In the genomic region with DNA sequence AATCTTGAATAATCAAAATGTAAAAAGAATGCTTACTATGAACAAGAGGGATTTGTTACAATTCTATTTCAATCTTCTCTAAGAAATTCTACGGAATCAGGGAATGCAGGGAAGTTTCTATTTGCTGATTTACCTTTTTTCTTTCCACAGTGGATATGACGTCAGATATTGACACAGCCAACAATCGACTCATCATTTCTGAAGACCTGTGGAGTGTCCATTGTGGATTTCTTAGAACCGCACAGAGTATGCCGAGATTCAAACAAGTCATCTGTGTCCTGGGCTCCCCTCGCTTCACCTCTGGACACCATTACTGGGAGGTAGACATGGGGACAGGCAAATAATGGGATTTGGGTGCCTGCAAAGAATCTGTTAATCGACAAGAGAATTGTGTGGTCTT, we compare ENCODE assay signal across 21 cellular contexts. TPM values are rescaled to one million over a fixed set of nuclear protein-coding genes. Genes with fewer than 3 reads are reported as not detected.
DNase-seq lines count a peak whose midpoint lies in the region; ATAC-seq, FAIRE-seq and TF ChIP-seq lines count a peak whose summit lies in the region.
"Had no signal": no experiment of that assay in that cellular context is flagged by ENCODE, and none has a peak within 500 bp of the region (broad histone marks: within the 10 kb centered on the region; RNA-seq: fewer than 3 reads in every experiment).

No MANE protein-coding gene starts in this region.

- no peak for FAIRE-seq in HepG2 (lab: Jason Lieb, UNC)
- FAIRE-seq: A204.1, G401.6, GM12891, GM18507, HTR-8/SVneo had no signal

- H3K4me3 ChIP-seq in HepG2 (replicated peaks in 1 of 3; ENCODE audit: insufficient read depth in 1 of 3, low read depth in 2 of 3, low read length in 3 of 3) = no peak overlapping the region
- H3K4me3 ChIP-seq in right lobe of liver = no peak overlapping the region
- H3K4me3 ChIP-seq: GM23338 had no signal

- no peak for ATAC-seq in HepG2
- ATAC-seq in right lobe of liver = no peak
- no peak for ATAC-seq in left lobe of liver
- ATAC-seq: GM23338, HCT116 had no signal

- H3K27ac ChIP-seq in HepG2 (ENCODE audit: extremely low read length, insufficient read depth, low read length) (no peak overlapping the region), right lobe of liver (no peak overlapping the region)
- H3K27ac ChIP-seq: C4-2B had no signal

- POLR2A ChIA-PET in HepG2 (lab: Yijun Ruan, JAX) = no interaction called here
- POLR2A ChIA-PET in activated CD4-positive, alpha-beta T cell treated with anti-CD3 and anti-CD28 coated beads, Interleukin-2, amount 10 ng/mL, durations not matched to agents 7 days and 5 days (lab: Charles Lee) = no interaction called here

- H3K4me1 ChIP-seq in HepG2 (ENCODE audit: insufficient read depth, low read length) = no peaks in the 10 kb centered on the region
- no peaks in the 10 kb centered on the region for H3K4me1 ChIP-seq in right lobe of liver

- DNase-seq in HepG2 (ENCODE audit: low spot score) (no peak), right lobe of liver (no peak), NCI-H82 treated with DMSO at 0.1 percent for 48 hours (lab: John Stamatoyannopoulos, UW; ENCODE audit: unreplicated experiment) (peak; percentile 16), left lobe of liver (ENCODE audit: low spot score) (peak; percentile 6), 8988T (no peak), D341Med (ENCODE audit: low spot score) (no peak)
- DNase-seq in activated CD4-positive, alpha-beta T cell treated with anti-CD3 and anti-CD28 coated beads, Interleukin-2, amount 10 ng/mL, durations not matched to agents 7 days and 5 days = no peak
- DNase-seq: AML-193; CD4-positive, alpha-beta T cell; H7; KG1 had no signal

- no peaks in the 10 kb centered on the region for H3K36me3 Mint-ChIP-seq in activated CD4-positive, alpha-beta T cell treated with anti-CD3 and anti-CD28 coated beads, Interleukin-2, amount 10 ng/mL, durations not matched to agents 7 days and 5 days (ENCODE audit: low read depth)
- H3K36me3 Mint-ChIP-seq: IgD-negative memory B cell had no signal

- H3K27me3 Mint-ChIP-seq in activated CD4-positive, alpha-beta T cell treated with anti-CD3 and anti-CD28 coated beads, Interleukin-2, amount 10 ng/mL, durations not matched to agents 7 days and 5 days = peaks cover 40% of the 10 kb centered on the region

- H3K4me1 Mint-ChIP-seq in activated CD4-positive, alpha-beta T cell treated with anti-CD3 and anti-CD28 coated beads, Interleukin-2, amount 10 ng/mL, durations not matched to agents 7 days and 5 days = no peaks in the 10 kb centered on the region
- H3K4me1 Mint-ChIP-seq: IgD-negative memory B cell had no signal

- H3K9me3 ChIP-seq in HepG2 (ENCODE audit: low read length) (no peaks in the 10 kb centered on the region), right lobe of liver (no peaks in the 10 kb centered on the region)

- in situ Hi-C loops in HepG2 (cut with HindIII; ENCODE audit: extremely low pct_ligation_motif_present, low pct_unique_long_range_greater_than_20kb) = no loop called here

- intact Hi-C loops in HepG2 (cut with micrococcal nuclease; ENCODE audit: unreplicated experiment) (no loop called here), right lobe of liver (cut with DNase I) (no loop called here)

- H3K36me3 ChIP-seq in HepG2 (replicated peaks in 1 of 2; ENCODE audit: control insufficient read depth in 1 of 2, insufficient read depth in 2 of 2, low read length in 2 of 2) (no peaks in the 10 kb centered on the region), right lobe of liver (no peaks in the 10 kb centered on the region)

- TF ChIP-seq EP300 in HepG2 (IDR thresholded peaks at IDR 0.05; ENCODE audit: low read depth in 2 of 2, low read length in 2 of 2) (no peak), HepG2 (CRISPR knock-in tag; IDR thresholded peaks at IDR 0.05; ENCODE audit: borderline replicate concordance) (no peak)

- no peak overlapping the region for H3K4me3 Mint-ChIP-seq in activated CD4-positive, alpha-beta T cell treated with anti-CD3 and anti-CD28 coated beads, Interleukin-2, amount 10 ng/mL, durations not matched to agents 7 days and 5 days
- H3K4me3 Mint-ChIP-seq: CD4-positive, alpha-beta T cell; GM23338; IgD-negative memory B cell had no signal

- H3K9me3 Mint-ChIP-seq in activated CD4-positive, alpha-beta T cell treated with anti-CD3 and anti-CD28 coated beads, Interleukin-2, amount 10 ng/mL, durations not matched to agents 7 days and 5 days = no peaks in the 10 kb centered on the region
- H3K9me3 Mint-ChIP-seq: CD4-positive, alpha-beta T cell; GM23338; IgD-negative memory B cell had no signal

- no TSS peak for BruUV-seq in HepG2 (replicated peaks; lab: Mats Ljungman, UMichigan)

- no peaks in the 10 kb centered on the region for H3K79me2 ChIP-seq in HepG2 (ENCODE audit: insufficient read depth, low read length)

- no peak overlapping the region for H3K4me2 ChIP-seq in HepG2 (ENCODE audit: low read depth, low read length)
- H3K4me2 ChIP-seq: GM23338 had no signal

- WGBS in HepG2 (ENCODE audit: low lambda C conversion rate) = 3% methylated on average over 7 of the region's 7 CpGs
- 58% methylated on average over 7 of the region's 7 CpGs for WGBS in right lobe of liver (ENCODE audit: insufficient coverage, low coverage, low lambda C conversion rate, missing lambda C conversion rate)

- H3K27me3 ChIP-seq in HepG2 (ENCODE audit: control insufficient read depth in 1 of 2, insufficient read depth in 2 of 2, low read length in 2 of 2) (peaks cover 0 to 30% of the 10 kb centered on the region in 2 experiments; a peak in 4 of 5 replicates), right lobe of liver (no peaks in the 10 kb centered on the region)

- H3K9ac ChIP-seq in HepG2 (ENCODE audit: insufficient read depth, low read depth, low read length) = no peak overlapping the region

- no peak for TF ChIP-seq RAD21 in HepG2 (CRISPR knock-in tag; IDR thresholded peaks at IDR 0.05)

- no peaks in the 10 kb centered on the region for H4K20me1 ChIP-seq in HepG2 (ENCODE audit: insufficient read depth, low read length)

- no peak for TF ChIP-seq CTCF in HepG2 (CRISPR knock-in tag; IDR thresholded peaks at IDR 0.05)
- TF ChIP-seq CTCF in right lobe of liver (IDR thresholded peaks at IDR 0.05) = no peak

- TF ChIP-seq POLR2A in HepG2 (IDR thresholded peaks at IDR 0.05; ENCODE audit: insufficient read depth in 1 of 2, low read depth in 2 of 2, low read length in 2 of 2) = no peak
- TF ChIP-seq POLR2A in right lobe of liver (IDR thresholded peaks at IDR 0.05) = no peak

- H3K27ac Mint-ChIP-seq in activated CD4-positive, alpha-beta T cell treated with anti-CD3 and anti-CD28 coated beads, Interleukin-2, amount 10 ng/mL, durations not matched to agents 7 days and 5 days = no peak overlapping the region
- H3K27ac Mint-ChIP-seq: CD4-positive, alpha-beta T cell; GM23338; IgD-negative memory B cell had no signal

- H2AFZ ChIP-seq in HepG2 (ENCODE audit: low read length) = no peak overlapping the region
- H2AFZ ChIP-seq: GM23338 had no signal

- CTCF ChIA-PET in HepG2 (lab: Yijun Ruan, JAX; ENCODE audit: low intra/inter-chr PET ratio, low total read pairs) = no interaction called here
- CTCF ChIA-PET in activated CD4-positive, alpha-beta T cell treated with anti-CD3 and anti-CD28 coated beads, Interleukin-2, amount 10 ng/mL, durations not matched to agents 7 days and 5 days (lab: Charles Lee) = no interaction called here

RNA-seq across cellular contexts. Expression of a gene that starts 4.1 kb away (rescaled TPM):
- total RNA-seq in HepG2 (2016; rRNA removed; fragmentation: Illumina TruSeq; extraction: Trizol) (not detected in 2 replicates), right lobe of liver (under 1 TPM in 2 of 6 experiments, not detected in 4; 0.35 to 0.37 TPM), left lobe of liver (0.45 TPM)
- not detected in 2 replicates for total RNA-seq in HepG2 (2016; cell fraction: cytosol; rRNA removed; fragmentation: Illumina TruSeq; extraction: Trizol; ENCODE audit: low read depth)
- total RNA-seq in HepG2 (2016; cell fraction: insoluble cytoplasmic fraction; rRNA removed; fragmentation: Illumina TruSeq; extraction: Trizol) = not detected in 2 replicates
- not detected in 2 replicates for total RNA-seq in HepG2 (2016; cell fraction: membrane; rRNA removed; fragmentation: Illumina TruSeq; extraction: Trizol)
- not detected in 2 replicates for total RNA-seq in HepG2 (2016; cell fraction: nucleus; rRNA removed; fragmentation: Illumina TruSeq; extraction: Trizol)
- polyA plus RNA-seq in HepG2 (2011; rRNA removed) = not detected in 2 replicates
- polyA plus RNA-seq in HepG2 (2011; cell fraction: cytosol; rRNA removed) = not detected in 2 replicates
- polyA plus RNA-seq in HepG2 (2011; cell fraction: nucleus; rRNA removed) = not detected in 2 replicates
- polyA plus RNA-seq in HepG2 (2012) = not detected in 2 replicates
- not detected in 2 replicates for polyA plus RNA-seq in HepG2 (2016; cell fraction: cytosol; fragmentation: Illumina TruSeq; extraction: Trizol; ENCODE audit: low read depth)
- not detected in 2 replicates for polyA plus RNA-seq in HepG2 (2016; cell fraction: insoluble cytoplasmic fraction; fragmentation: Illumina TruSeq; extraction: Trizol; ENCODE audit: low read depth)
- not detected in 2 replicates for polyA plus RNA-seq in HepG2 (2016; cell fraction: membrane; fragmentation: Illumina TruSeq; extraction: Trizol; ENCODE audit: low read depth)
- not detected in 2 replicates for polyA plus RNA-seq in HepG2 (2016; cell fraction: nucleus; fragmentation: Illumina TruSeq; extraction: Trizol; ENCODE audit: insufficient read depth, low read depth)
- polyA minus RNA-seq in HepG2 (2011; rRNA and poly(A)+ RNA removed; ENCODE audit: low replicate concordance) = not detected in 2 replicates
- not detected in 2 replicates for polyA minus RNA-seq in HepG2 (2011; cell fraction: cytosol; rRNA and poly(A)+ RNA removed)
- polyA minus RNA-seq in HepG2 (2011; cell fraction: nucleus; rRNA and poly(A)+ RNA removed) = not detected in 2 replicates
- total RNA-seq in activated CD4-positive, alpha-beta T cell treated with anti-CD3 and anti-CD28 coated beads, Interleukin-2, amount 10 ng/mL, durations not matched to agents 7 days and 5 days = not detected
- total RNA-seq: CD4-positive, alpha-beta T cell; GM23338 had no signal
- polyA plus RNA-seq: BJ, GM23338, IgD-negative memory B cell had no signal

RNA-seq across cellular contexts. Expression of a gene that starts 45.7 kb away (rescaled TPM):
- total RNA-seq in HepG2 (2016; rRNA removed; fragmentation: Illumina TruSeq; extraction: Trizol) (not detected in 2 replicates), right lobe of liver (under 1 TPM in 5 of 6 experiments, not detected in 1; 0.06 to 0.40 (median 0.09) TPM), left lobe of liver (0.15 TPM)
- total RNA-seq in HepG2 (2016; cell fraction: cytosol; rRNA removed; fragmentation: Illumina TruSeq; extraction: Trizol; ENCODE audit: low read depth) = not detected in 2 replicates
- not detected in 2 replicates for total RNA-seq in HepG2 (2016; cell fraction: insoluble cytoplasmic fraction; rRNA removed; fragmentation: Illumina TruSeq; extraction: Trizol)
- total RNA-seq in HepG2 (2016; cell fraction: membrane; rRNA removed; fragmentation: Illumina TruSeq; extraction: Trizol) = not detected in 2 replicates
- not detected in 2 replicates for total RNA-seq in HepG2 (2016; cell fraction: nucleus; rRNA removed; fragmentation: Illumina TruSeq; extraction: Trizol)
- not detected in 2 replicates for polyA plus RNA-seq in HepG2 (2011; rRNA removed)
- not detected in 2 replicates for polyA plus RNA-seq in HepG2 (2011; cell fraction: cytosol; rRNA removed)
- not detected in 2 replicates for polyA plus RNA-seq in HepG2 (2011; cell fraction: nucleus; rRNA removed)
- not detected in 2 replicates for polyA plus RNA-seq in HepG2 (2012)
- not detected in 2 replicates for polyA plus RNA-seq in HepG2 (2016; cell fraction: cytosol; fragmentation: Illumina TruSeq; extraction: Trizol; ENCODE audit: low read depth)
- not detected in 2 replicates for polyA plus RNA-seq in HepG2 (2016; cell fraction: insoluble cytoplasmic fraction; fragmentation: Illumina TruSeq; extraction: Trizol; ENCODE audit: low read depth)
- polyA plus RNA-seq in HepG2 (2016; cell fraction: membrane; fragmentation: Illumina TruSeq; extraction: Trizol; ENCODE audit: low read depth) = not detected in 2 replicates
- not detected in 2 replicates for polyA plus RNA-seq in HepG2 (2016; cell fraction: nucleus; fragmentation: Illumina TruSeq; extraction: Trizol; ENCODE audit: insufficient read depth, low read depth)
- polyA minus RNA-seq in HepG2 (2011; rRNA and poly(A)+ RNA removed; ENCODE audit: low replicate concordance) = 0.12 TPM in 1 of 2 replicates, not detected in the other
- not detected in 2 replicates for polyA minus RNA-seq in HepG2 (2011; cell fraction: cytosol; rRNA and poly(A)+ RNA removed)
- not detected in 2 replicates for polyA minus RNA-seq in HepG2 (2011; cell fraction: nucleus; rRNA and poly(A)+ RNA removed)
- total RNA-seq in activated CD4-positive, alpha-beta T cell treated with anti-CD3 and anti-CD28 coated beads, Interleukin-2, amount 10 ng/mL, durations not matched to agents 7 days and 5 days = under 1 TPM; 0.87 to 0.89 TPM

RNA-seq across cellular contexts. Expression of a gene that starts 45.9 kb away (rescaled TPM):
- total RNA-seq in HepG2 (2016; rRNA removed; fragmentation: Illumina TruSeq; extraction: Trizol) = 28.9 and 29.7 TPM in 2 replicates
- total RNA-seq in HepG2 (2016; cell fraction: cytosol; rRNA removed; fragmentation: Illumina TruSeq; extraction: Trizol; ENCODE audit: low read depth) = 5.7 and 5.9 TPM in 2 replicates
- 26.4 and 28.8 TPM in 2 replicates for total RNA-seq in HepG2 (2016; cell fraction: insoluble cytoplasmic fraction; rRNA removed; fragmentation: Illumina TruSeq; extraction: Trizol)
- total RNA-seq in HepG2 (2016; cell fraction: membrane; rRNA removed; fragmentation: Illumina TruSeq; extraction: Trizol) = 13.5 and 15.5 TPM in 2 replicates
- 18.1 and 19.1 TPM in 2 replicates for total RNA-seq in HepG2 (2016; cell fraction: nucleus; rRNA removed; fragmentation: Illumina TruSeq; extraction: Trizol)
- 26.0 and 26.6 TPM in 2 replicates for polyA plus RNA-seq in HepG2 (2011; rRNA removed)
- 16.8 and 22.0 TPM in 2 replicates for polyA plus RNA-seq in HepG2 (2011; cell fraction: cytosol; rRNA removed)
- polyA plus RNA-seq in HepG2 (2011; cell fraction: nucleus; rRNA removed) = 34.0 and 38.2 TPM in 2 replicates
- 20.3 and 22.7 TPM in 2 replicates for polyA plus RNA-seq in HepG2 (2012)
- 4.3 and 4.6 TPM in 2 replicates for polyA plus RNA-seq in HepG2 (2016; cell fraction: cytosol; fragmentation: Illumina TruSeq; extraction: Trizol; ENCODE audit: low read depth)
- polyA plus RNA-seq in HepG2 (2016; cell fraction: insoluble cytoplasmic fraction; fragmentation: Illumina TruSeq; extraction: Trizol; ENCODE audit: low read depth) = 22.1 and 30.0 TPM in 2 replicates
- 9.7 and 10.4 TPM in 2 replicates for polyA plus RNA-seq in HepG2 (2016; cell fraction: membrane; fragmentation: Illumina TruSeq; extraction: Trizol; ENCODE audit: low read depth)
- polyA plus RNA-seq in HepG2 (2016; cell fraction: nucleus; fragmentation: Illumina TruSeq; extraction: Trizol; ENCODE audit: insufficient read depth, low read depth) = 30.2 and 32.6 TPM in 2 replicates
- 92.9 and 98.5 TPM in 2 replicates for polyA minus RNA-seq in HepG2 (2011; rRNA and poly(A)+ RNA removed; ENCODE audit: low replicate concordance)
- 32.7 and 33.4 TPM in 2 replicates for polyA minus RNA-seq in HepG2 (2011; cell fraction: cytosol; rRNA and poly(A)+ RNA removed)
- polyA minus RNA-seq in HepG2 (2011; cell fraction: nucleus; rRNA and poly(A)+ RNA removed) = 19.2 and 21.4 TPM in 2 replicates
- total RNA-seq in right lobe of liver = 10 to 100 TPM; 35.7 to 63.2 (median 44.4) TPM
- 37.9 TPM for total RNA-seq in left lobe of liver
- total RNA-seq in activated CD4-positive, alpha-beta T cell treated with anti-CD3 and anti-CD28 coated beads, Interleukin-2, amount 10 ng/mL, durations not matched to agents 7 days and 5 days = 10 to 100 TPM; 74.8 to 78.0 TPM

Comparison
In these comparisons a context has a peak if more than half of its experiments do, and no peak if none do; other contexts are left out.
1. DNase-seq: peak in NCI-H82 treated with DMSO at 0.1 percent for 48 hours (single experiment) and left lobe of liver (single experiment); none in HepG2 (single experiment), right lobe of liver (0 of 3), 8988T (single experiment), activated CD4-positive, alpha-beta T cell treated with anti-CD3 and anti-CD28 coated beads, Interleukin-2, amount 10 ng/mL, durations not matched to agents 7 days and 5 days (single experiment) and D341Med (single experiment).